In the genomic region with DNA sequence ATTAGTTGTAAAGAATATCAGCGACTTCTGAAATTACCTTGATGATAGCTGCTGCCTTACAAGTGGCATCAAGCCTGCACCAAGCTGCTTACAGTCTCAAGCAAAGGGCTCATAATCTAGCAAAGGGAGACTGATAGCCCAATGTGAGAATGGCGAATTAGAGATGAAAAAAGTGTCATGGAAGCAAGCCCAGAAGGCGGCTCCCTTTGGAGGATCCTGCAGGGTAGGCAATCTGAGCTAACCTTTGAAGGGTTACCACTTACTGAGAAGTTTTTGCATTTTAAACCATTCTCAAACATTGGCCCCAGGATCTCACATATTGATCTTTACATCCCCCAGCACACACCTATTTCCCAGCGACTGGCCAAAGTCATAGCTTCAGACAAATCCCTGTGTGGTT, we compare ENCODE assay signal across 21 cellular contexts.
"Had no signal": no experiment of that assay in that cellular context is flagged by ENCODE, and none has a peak within 500 bp of the region (broad histone marks: within the 10 kb centered on the region; RNA-seq: fewer than 3 reads in every experiment).

No MANE protein-coding gene starts in this region.

- H3K4me1 ChIP-seq: foreskin keratinocyte, pancreas, prostate gland, uterus had no signal

- H3K4me3 ChIP-seq: esophagus muscularis mucosa, heart right ventricle, pancreas, prostate gland, sigmoid colon, thoracic aorta, uterus had no signal

- ATAC-seq: foreskin keratinocyte; heart right ventricle; left cardiac atrium; left ventricle myocardium superior; naive thymus-derived CD4-positive, alpha-beta T cell; pancreas; stimulated activated effector memory CD8-positive, alpha-beta T cell treated with anti-CD3 and anti-CD28 coated beads, Interleukin-12 subunit alpha, Interleukin-12 subunit beta, amount 100 ng/mL, for 72 hours had no signal

- H3K27ac ChIP-seq: esophagus muscularis mucosa, foreskin keratinocyte, heart right ventricle, pancreas, prostate gland, sigmoid colon, thoracic aorta, uterus had no signal

- H3K9me3 ChIP-seq: esophagus muscularis mucosa, heart right ventricle, pancreas, prostate gland, sigmoid colon, thoracic aorta, uterus had no signal

- DNase-seq: activated CD4-positive, alpha-beta T cell treated with anti-CD3 and anti-CD28 coated beads for 1 hour; activated effector memory CD4-positive, alpha-beta T cell treated with Interleukin-2 at 50 U/mL for 16 hours; activated naive CD4-positive, alpha-beta T cell treated with Interleukin-2 at 50 U/mL for 16 hours; anterior cingulate cortex; foreskin keratinocyte; heart right ventricle; left cardiac atrium; left ventricle myocardium superior; mammary epithelial cell; midbrain; naive thymus-derived CD4-positive, alpha-beta T cell; nucleus accumbens; pancreas; sigmoid colon; small intestine; stimulated activated CD4-positive, alpha-beta T cell treated with anti-CD3 and anti-CD28 coated beads, Interleukin-4, amount 100 ng/mL, for 24 hours; uterus had no signal

- H3K36me3 ChIP-seq: esophagus muscularis mucosa, heart right ventricle, pancreas, prostate gland, sigmoid colon, thoracic aorta, uterus had no signal

- H3K27me3 ChIP-seq: esophagus muscularis mucosa, foreskin keratinocyte, heart right ventricle, pancreas, sigmoid colon, uterus had no signal
